In the genomic region with DNA sequence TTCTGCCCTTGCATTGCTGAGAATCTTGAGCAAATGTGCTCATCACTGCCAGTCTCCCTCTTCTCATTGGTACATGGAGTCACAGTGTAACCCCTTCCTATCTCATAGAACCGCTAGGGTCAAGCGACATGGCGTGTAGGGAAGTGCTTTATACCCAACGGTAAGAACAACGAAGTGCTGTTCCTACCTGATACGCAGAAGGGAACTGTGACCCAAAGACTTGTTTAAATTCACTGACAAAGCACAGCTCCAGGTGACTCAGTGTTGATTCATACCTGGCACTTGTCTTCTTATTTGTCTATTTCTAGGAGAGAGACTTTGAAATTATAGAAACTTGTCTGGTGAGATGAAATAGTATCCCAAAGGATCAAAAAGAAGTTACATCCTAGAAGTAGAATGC, we compare ENCODE assay signal across 20 cellular contexts. TPM values are rescaled to one million over a fixed set of nuclear protein-coding genes. Genes with fewer than 3 reads are reported as not detected.
A peak's percentile ranks its signal among the peaks of the same experiment; 100 is the strongest.
DNase-seq lines count a peak whose midpoint lies in the region; ATAC-seq, FAIRE-seq and TF ChIP-seq lines count a peak whose summit lies in the region.
"Had no signal": no experiment of that assay in that cellular context is flagged by ENCODE, and none has a peak within 500 bp of the region (broad histone marks: within the 10 kb centered on the region; RNA-seq: fewer than 3 reads in every experiment).

No MANE protein-coding gene starts in this region.

- FAIRE-seq in H54 (lab: Jason Lieb, UNC) = peak; percentile 69
- peak; percentile 82 for FAIRE-seq in bronchial epithelial cell (lab: Jason Lieb, UNC)

- peak overlapping the region; percentile 75 for H3K4me2 ChIP-seq in PC-3 (ENCODE audit: low read length)

- H3K27ac ChIP-seq in PC-3 (ENCODE audit: low read length) (peak overlapping the region; percentile 76), prostate gland (peak overlapping the region; percentile 27 to 55)
- H3K27ac ChIP-seq: testis had no signal

- no peak overlapping the region; the same call in 1 of the 2 replicates for H3K9ac ChIP-seq in PC-3 (ENCODE audit: low read length)

- no peaks in the 10 kb centered on the region for H4K20me1 ChIP-seq in PC-3 (ENCODE audit: low read length)

- TF ChIP-seq CTCF in PC-3 (conservative IDR thresholded peaks at IDR 0.05; ENCODE audit: low read depth, low read length) (no peak), bronchial epithelial cell (IDR thresholded peaks at IDR 0.05; ENCODE audit: insufficient read depth, low read length, severe bottlenecking) (no peak), prostate gland (IDR thresholded peaks at IDR 0.05) (no peak)

- peaks cover 22% of the 10 kb centered on the region for H3K4me1 ChIP-seq in PC-3 (ENCODE audit: insufficient read depth, low read length)
- no peaks in the 10 kb centered on the region for H3K4me1 ChIP-seq in prostate gland (replicated peaks)
- H3K4me1 ChIP-seq: HAP-1, testis had no signal

- WGBS in prostate gland = 39% methylated on average over 6 of the region's 6 CpGs

- BruUV-seq in PC-3 (replicated peaks; lab: Mats Ljungman, UMichigan) = no TSS peak

- H3K9me2 ChIP-seq in PC-3 (replicated peaks; ENCODE audit: low read length) = no peaks in the 10 kb centered on the region

- DNase-seq in H54 (ENCODE audit: insufficient read length, low spot score) (no peak), PC-3 (peak; percentile 96), bronchial epithelial cell (ENCODE audit: low read depth) (peak; percentile 95), prostate gland (ENCODE audit: low spot score) (peak; percentile 60), medulla oblongata (ENCODE audit: extremely low spot score) (no peak), NCI-H1436 treated with DMSO at 0.1 percent for 48 hours (lab: John Stamatoyannopoulos, UW) (no peak)
- DNase-seq: activated CD4-positive, alpha-beta memory T cell treated with anti-CD3 and anti-CD28 coated beads, Interleukin-2, amount 10 ng/mL, durations not matched to agents 7 days and 5 days; activated CD4-positive, CD25-positive, alpha-beta regulatory T cell; activated naive CD4-positive, alpha-beta T cell treated with anti-CD3 and anti-CD28 coated beads for 36 hours; activated T-cell treated with anti-CD3 and anti-CD28 coated beads, Interleukin-2, amount 50 U/mL, for 24 hours; aorta; CD4-positive, alpha-beta T cell; DMS79; NCI-H748 treated with DMSO at 0.1 percent for 48 hours; nephron progenitor cell; T1000; testis had no signal

- no peaks in the 10 kb centered on the region for H3K27me3 ChIP-seq in PC-3 (ENCODE audit: low read length)
- peaks cover 16% of the 10 kb centered on the region for H3K27me3 ChIP-seq in bronchial epithelial cell (ENCODE audit: control insufficient read depth, insufficient read depth, low read length)
- H3K27me3 ChIP-seq in prostate gland (replicated peaks; ENCODE audit: insufficient read depth) = no peaks in the 10 kb centered on the region
- H3K27me3 ChIP-seq: testis had no signal

- ATAC-seq in PC-3 (peak; percentile 94), GM21515 (IDR thresholded peaks at IDR 0.05; ENCODE audit: unreplicated experiment) (no peak)
- ATAC-seq: stimulated activated effector memory CD8-positive, alpha-beta T cell treated with anti-CD3 and anti-CD28 coated beads, Interleukin-12 subunit alpha, Interleukin-12 subunit beta, amount 100 ng/mL, for 72 hours had no signal

- no peaks in the 10 kb centered on the region for H3K79me2 ChIP-seq in PC-3 (ENCODE audit: low read length)

- TF ChIP-seq POLR2A in H54 (IDR thresholded peaks at IDR 0.05; ENCODE audit: low read depth, low read length) (no peak), prostate gland (IDR thresholded peaks at IDR 0.05) (no peak)

- H3K36me3 ChIP-seq in PC-3 (ENCODE audit: low read depth, low read length) = no peaks in the 10 kb centered on the region
- H3K36me3 ChIP-seq in bronchial epithelial cell (ENCODE audit: control insufficient read depth, insufficient read depth, low read length) = no peaks in the 10 kb centered on the region
- H3K36me3 ChIP-seq in prostate gland = no peaks in the 10 kb centered on the region
- H3K36me3 ChIP-seq: HAP-1 had no signal

- POLR2A ChIA-PET in PC-3 (lab: Charles Lee; ENCODE audit: unreplicated experiment) = interaction anchor here (0.5 to 0.6 kb wide), 3 partner anchors 208 to 233 kb away, joined by 3 to 5 read pairs (median 3); no protein-coding TSS in a partner anchor

- intact Hi-C loops in PC-3 (cut with micrococcal nuclease) (loop anchor here (2.0 to 10.0 kb wide), 5 partner anchors 22 to 266 kb away; no protein-coding TSS in a partner anchor), prostate gland (cut with DNase I) (no loop called here)

- CTCF ChIA-PET in PC-3 (lab: Charles Lee) = interaction anchor here (0.6 to 0.8 kb wide), 3 partner anchors 43 to 422 kb away, joined by 3 to 5 read pairs (median 3); no protein-coding TSS in a partner anchor

- H3K4me3 ChIP-seq in PC-3 (ENCODE audit: low read length) = peak overlapping the region; percentile 37; the same call in 1 of the 2 replicates
- H3K4me3 ChIP-seq in bronchial epithelial cell (ENCODE audit: low read depth, low read length) = no peak overlapping the region
- H3K4me3 ChIP-seq in prostate gland = no peak overlapping the region
- H3K4me3 ChIP-seq: HAP-1, testis had no signal

- H3K9me3 ChIP-seq in PC-3 (ENCODE audit: low read length) (no peaks in the 10 kb centered on the region), prostate gland (no peaks in the 10 kb centered on the region)
- H3K9me3 ChIP-seq: HAP-1, testis had no signal

- H2AFZ ChIP-seq in PC-3 (ENCODE audit: low read length) = peak overlapping the region; percentile 37; the same call in 1 of the 2 replicates

- no peaks in the 10 kb centered on the region for H3F3A ChIP-seq in PC-3 (ENCODE audit: low read length, unreplicated experiment)

RNA-seq across cellular contexts. Expression of gene FBXL14, which starts 53.7 kb away (rescaled TPM):
- total RNA-seq in PC-3 (2014; rRNA removed) (18.3 and 21.8 TPM in 2 replicates), bronchial epithelial cell (9.7 and 10.2 TPM in 2 replicates), prostate gland (10 to 100 TPM; 21.3 to 28.7 TPM)

Comparison
In these comparisons a context has a peak if more than half of its experiments do, and no peak if none do; other contexts are left out.
1. DNase-seq: peak in PC-3 (single experiment), bronchial epithelial cell (single experiment) and prostate gland (single experiment); none in H54 (single experiment), medulla oblongata (single experiment) and NCI-H1436 treated with DMSO at 0.1 percent for 48 hours (single experiment).